ENCODE assay signal across 22 cellular contexts in genomic region chr4:957581-958313, GRCh38. TPM values are rescaled to one million over a fixed set of nuclear protein-coding genes. Genes with fewer than 3 reads are reported as not detected.
DNase-seq lines count a peak whose midpoint lies in the region; ATAC-seq and TF ChIP-seq lines count a peak whose summit lies in the region.
"Had no signal": no experiment of that assay in that cellular context is flagged by ENCODE, and none has a peak within 500 bp of the region (broad histone marks: within the 10 kb centered on the region; RNA-seq: fewer than 3 reads in every experiment).

No MANE protein-coding gene starts in this region.

- no peak overlapping the region for H3K27ac ChIP-seq in SK-N-SH (ENCODE audit: low read depth in 2 of 2, low read length in 1 of 2)
- H3K27ac ChIP-seq: body of pancreas, PC-9 had no signal

- H2AFZ ChIP-seq in SK-N-SH (ENCODE audit: low read depth) = no peak overlapping the region
- H2AFZ ChIP-seq: GM23338, PC-9 had no signal

- no peaks in the 10 kb centered on the region for H3K9me3 ChIP-seq in SK-N-SH
- H3K9me3 ChIP-seq: body of pancreas had no signal

- WGBS in SK-N-SH (ENCODE audit: low lambda C conversion rate) = 94% methylated on average over 30 of the region's 45 CpGs

- no peak overlapping the region for H3K9ac ChIP-seq in SK-N-SH

- H3F3A ChIP-seq in SK-N-SH (replicated peaks; ENCODE audit: insufficient read depth) = no peaks in the 10 kb centered on the region

- H3K4me2 ChIP-seq in SK-N-SH = no peak overlapping the region
- H3K4me2 ChIP-seq: GM23338, PC-9, smooth muscle cell had no signal

- no peaks in the 10 kb centered on the region for H3K9me2 ChIP-seq in SK-N-SH

- intact Hi-C loops in sciatic nerve (cut with DNase I) = no loop called here

- no peaks in the 10 kb centered on the region for H4K20me1 ChIP-seq in SK-N-SH (ENCODE audit: insufficient read depth)

- TF ChIP-seq EP300 in SK-N-SH (IDR thresholded peaks at IDR 0.05; ENCODE audit: borderline replicate concordance in 1 of 2, low read depth in 1 of 2, low read length in 1 of 2) = no peak

- H3K79me2 ChIP-seq in SK-N-SH (ENCODE audit: insufficient read depth) = no peaks in the 10 kb centered on the region

- peaks cover 0 to 34% of the 10 kb centered on the region in 2 experiments for H3K36me3 ChIP-seq in SK-N-SH (replicated peaks in 1 of 2; ENCODE audit: control insufficient read depth in 1 of 2, insufficient read depth in 2 of 2, low read length in 1 of 2)

- no peaks in the 10 kb centered on the region for H3K4me1 ChIP-seq in SK-N-SH (ENCODE audit: control insufficient read depth in 1 of 2, insufficient read depth in 2 of 2, low read depth in 1 of 2, low read length in 1 of 2)
- H3K4me1 ChIP-seq: body of pancreas had no signal

- TF ChIP-seq CTCF in SK-N-SH (IDR thresholded peaks at IDR 0.05) = no peak

- no peaks in the 10 kb centered on the region for H3K27me3 ChIP-seq in SK-N-SH (ENCODE audit: insufficient read depth)
- H3K27me3 ChIP-seq: body of pancreas had no signal

- no peak for ATAC-seq in SK-N-SH treated with all-trans-retinoic acid at 6 μM for 48 hours
- ATAC-seq in sciatic nerve = no peak
- ATAC-seq: activated CD8-positive, alpha-beta T cell treated with anti-CD3 and anti-CD28 coated beads for 36 hours; body of pancreas; GM23338; naive thymus-derived CD8-positive, alpha-beta T cell had no signal

- no peak for TF ChIP-seq RAD21 in SK-N-SH (IDR thresholded peaks at IDR 0.05; ENCODE audit: low read length)

- no peak overlapping the region for H3K4me3 ChIP-seq in SK-N-SH (ENCODE audit: low read depth in 2 of 2, low read length in 1 of 2)
- H3K4me3 ChIP-seq: body of pancreas, GM23338, PC-9, smooth muscle cell had no signal

- POLR2A ChIA-PET in SK-N-SH (lab: Yijun Ruan, JAX) = no interaction called here

- CTCF ChIA-PET in SK-N-SH (lab: Yijun Ruan, JAX) = no interaction called here

- peak; percentile 21 for DNase-seq in SK-N-SH
- DNase-seq in cerebellum (ENCODE audit: low spot score) = peak; percentile 82
- DNase-seq in sciatic nerve (ENCODE audit: low spot score) = peak; percentile 56
- no peak for DNase-seq in NCI-H1092 (lab: John Stamatoyannopoulos, UW)
- no peak for DNase-seq in stimulated activated CD4-positive, alpha-beta T cell treated with anti-CD3 and anti-CD28 coated beads, Interleukin-4, amount 100 ng/mL, for 24 hours
- DNase-seq: activated CD4-positive, CD25-positive, alpha-beta regulatory T cell; activated CD8-positive, alpha-beta T cell treated with anti-CD3 and anti-CD28 coated beads for 36 hours; activated T-cell treated with anti-CD3 and anti-CD28 coated beads, Interleukin-2, amount 50 U/mL, for 24 hours; Calu3; cortex of kidney; KG1; naive thymus-derived CD8-positive, alpha-beta T cell; NCI-H2029; PC-9; stimulated activated CD4-positive, alpha-beta T cell treated with anti-CD3 and anti-CD28 coated beads, Interleukin-4, amount 100 ng/mL, for 4 hours had no signal

TF ChIP-seq in SK-N-SH, 30 proteins besides CTCF, POLR2A, EP300 and RAD21 (continues in another document):
- TF ChIP-seq JUND (IDR thresholded peaks at IDR 0.05) (no peak), TEAD4 (IDR thresholded peaks at IDR 0.05; ENCODE audit: borderline replicate concordance, insufficient read depth) (no peak), PBX3 (IDR thresholded peaks at IDR 0.05) (no peak), USF1 (IDR thresholded peaks at IDR 0.05; ENCODE audit: borderline replicate concordance, low read depth) (no peak), MXI1 (IDR thresholded peaks at IDR 0.05; ENCODE audit: low read depth, low read length) (no peak), ELF1 (IDR thresholded peaks at IDR 0.05) (no peak), MAX (IDR thresholded peaks at IDR 0.05; ENCODE audit: low read depth) (no peak), RFX5 (IDR thresholded peaks at IDR 0.05; ENCODE audit: low read length) (no peak), TAF1 (IDR thresholded peaks at IDR 0.05; ENCODE audit: borderline replicate concordance, low read depth, low read length) (no peak), RXRA (IDR thresholded peaks at IDR 0.05; ENCODE audit: borderline replicate concordance, low read depth) (no peak), YY1 (IDR thresholded peaks at IDR 0.05; ENCODE audit: low read depth) (no peak), FOXJ3 (CRISPR knock-in tag; IDR thresholded peaks at IDR 0.05) (no peak), FOSL2 (IDR thresholded peaks at IDR 0.05; ENCODE audit: borderline replicate concordance, low read depth) (no peak)

TF ChIP-seq in SK-N-SH treated with all-trans-retinoic acid at 6 μM for 48 hours, 23 proteins besides CTCF, POLR2A, EP300 and RAD21:
- no peak for TF ChIP-seq ZC3H10 (CRISPR knock-in tag; IDR thresholded peaks at IDR 0.05)
- no peak for TF ChIP-seq ARNTL (CRISPR knock-in tag; IDR thresholded peaks at IDR 0.05; ENCODE audit: borderline replicate concordance, low read depth)
- TF ChIP-seq TCF4 (CRISPR knock-in tag; IDR thresholded peaks at IDR 0.05; ENCODE audit: borderline replicate concordance) = no peak
- TF ChIP-seq ZNF8 (CRISPR knock-in tag; IDR thresholded peaks at IDR 0.05) = no peak
- TF ChIP-seq TOX (CRISPR knock-in tag; IDR thresholded peaks at IDR 0.05; ENCODE audit: borderline replicate concordance) = no peak
- TF ChIP-seq ZNF70 (CRISPR knock-in tag; IDR thresholded peaks at IDR 0.05) = no peak
- TF ChIP-seq PATZ1 (CRISPR knock-in tag; IDR thresholded peaks at IDR 0.05; ENCODE audit: borderline replicate concordance) = no peak
- no peak for TF ChIP-seq ESRRG (CRISPR knock-in tag; IDR thresholded peaks at IDR 0.05)
- no peak for TF ChIP-seq CSRNP3 (CRISPR knock-in tag; IDR thresholded peaks at IDR 0.05)
- no peak for TF ChIP-seq RARB (CRISPR knock-in tag; IDR thresholded peaks at IDR 0.05)
- no peak for TF ChIP-seq ZNF565 (CRISPR knock-in tag; conservative IDR thresholded peaks at IDR 0.05; ENCODE audit: low read depth)
- TF ChIP-seq ZFP3 (CRISPR knock-in tag; IDR thresholded peaks at IDR 0.05) = no peak
- TF ChIP-seq GLIS3 (CRISPR knock-in tag; IDR thresholded peaks at IDR 0.05) = no peak
- no peak for TF ChIP-seq CSDC2 (CRISPR knock-in tag; IDR thresholded peaks at IDR 0.05)
- no peak for TF ChIP-seq PPARA (CRISPR knock-in tag; IDR thresholded peaks at IDR 0.05; ENCODE audit: borderline replicate concordance)
- no peak for TF ChIP-seq SNAI2 (CRISPR knock-in tag; IDR thresholded peaks at IDR 0.05)

RNA-seq across cellular contexts. Expression of gene DGKQ, which starts 15.6 kb away (rescaled TPM):
- 10.9 and 11.5 TPM in 2 replicates for polyA plus RNA-seq in SK-N-SH (2012; rRNA removed)
- 3.3 and 6.8 TPM in 2 replicates for polyA plus RNA-seq in SK-N-SH (2012; cell fraction: cytosol; rRNA removed)
- polyA plus RNA-seq in SK-N-SH (2012; cell fraction: nucleus; rRNA removed) = 50.0 and 64.3 TPM in 2 replicates
- total RNA-seq in cerebellum (7.3 TPM), sciatic nerve (9.6 TPM)

RNA-seq across cellular contexts. Expression of gene TMEM175, which starts 25.5 kb away (rescaled TPM):
- polyA plus RNA-seq in SK-N-SH (2012; rRNA removed) = 43.1 and 54.2 TPM in 2 replicates
- polyA plus RNA-seq in SK-N-SH (2012; cell fraction: cytosol; rRNA removed) = 12.9 and 16.8 TPM in 2 replicates
- polyA plus RNA-seq in SK-N-SH (2012; cell fraction: nucleus; rRNA removed) = 280 and 427 TPM in 2 replicates
- total RNA-seq in cerebellum (23.3 TPM), sciatic nerve (26.8 TPM)

RNA-seq across cellular contexts. Expression of gene GAK, which starts 25.6 kb away (rescaled TPM):
- 35.9 and 36.1 TPM in 2 replicates for polyA plus RNA-seq in SK-N-SH (2012; rRNA removed)
- 11.0 and 18.2 TPM in 2 replicates for polyA plus RNA-seq in SK-N-SH (2012; cell fraction: cytosol; rRNA removed)
- polyA plus RNA-seq in SK-N-SH (2012; cell fraction: nucleus; rRNA removed) = 131 and 150 TPM in 2 replicates
- total RNA-seq in cerebellum (49.6 TPM), sciatic nerve (96.6 TPM)

RNA-seq across cellular contexts. Expression of gene IDUA, which starts 29.1 kb away (rescaled TPM):
- 24.4 and 32.1 TPM in 2 replicates for polyA plus RNA-seq in SK-N-SH (2012; rRNA removed)
- 5.1 and 7.1 TPM in 2 replicates for polyA plus RNA-seq in SK-N-SH (2012; cell fraction: cytosol; rRNA removed)
- 333 and 514 TPM in 2 replicates for polyA plus RNA-seq in SK-N-SH (2012; cell fraction: nucleus; rRNA removed)
- total RNA-seq in cerebellum (16.7 TPM), sciatic nerve (36.7 TPM)

RNA-seq across cellular contexts. Expression of gene SLC26A1, which starts 35.5 kb away (rescaled TPM):
- polyA plus RNA-seq in SK-N-SH (2012; rRNA removed) = 0.05 and 0.08 TPM in 2 replicates
- polyA plus RNA-seq in SK-N-SH (2012; cell fraction: cytosol; rRNA removed) = 0.04 and 0.13 TPM in 2 replicates
- 0.48 and 0.63 TPM in 2 replicates for polyA plus RNA-seq in SK-N-SH (2012; cell fraction: nucleus; rRNA removed)
- 3.0 TPM for total RNA-seq in cerebellum
- 0.45 TPM for total RNA-seq in sciatic nerve
- total RNA-seq: endothelial cell of umbilical vein, SK-MEL-5 had no signal
- polyA plus RNA-seq: BJ had no signal

Comparison
In these comparisons a context has a peak if more than half of its experiments do, and no peak if none do; other contexts are left out.
1. DNase-seq: peak in SK-N-SH (single experiment), cerebellum (single experiment) and sciatic nerve (single experiment); none in NCI-H1092 (single experiment) and stimulated activated CD4-positive, alpha-beta T cell treated with anti-CD3 and anti-CD28 coated beads, Interleukin-4, amount 100 ng/mL, for 24 hours (single experiment).